ENCODE assay signal across 1 cellular context in the genomic region with DNA sequence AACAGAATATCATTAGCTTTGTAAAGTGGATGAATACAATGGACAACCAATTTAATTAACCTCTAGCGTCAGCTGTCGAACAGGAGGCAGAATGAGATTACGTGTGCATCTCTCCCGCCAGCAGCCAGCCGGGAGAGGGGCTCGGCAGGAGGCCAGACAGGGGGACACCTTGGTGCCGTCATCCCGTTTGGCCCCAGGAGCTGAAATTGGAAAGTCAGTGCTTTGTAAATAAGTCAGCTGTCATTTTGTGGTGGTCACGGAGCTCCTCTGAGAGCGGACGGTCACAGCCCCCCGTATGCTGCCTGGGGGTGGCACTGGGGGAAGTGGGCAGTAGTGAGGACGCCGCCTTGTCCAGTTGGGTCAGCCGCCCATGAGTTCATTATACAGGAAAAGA.
TF ChIP-seq lines count a peak whose summit lies in the region.

No MANE protein-coding gene starts in this region.

TF ChIP-seq in HepG2, 621 proteins besides CTCF, POLR2A, EP300 and RAD21 (continued from another document):
- TF ChIP-seq ZNF503 (CRISPR knock-in tag; IDR thresholded peaks at IDR 0.05) (no peak), ZSCAN12 (CRISPR knock-in tag; IDR thresholded peaks at IDR 0.05) (no peak), SIN3B (IDR thresholded peaks at IDR 0.05; ENCODE audit: low read length) (no peak), HMG20A (CRISPR knock-in tag; IDR thresholded peaks at IDR 0.05; ENCODE audit: borderline replicate concordance) (no peak), BRCA1 (CRISPR knock-in tag; IDR thresholded peaks at IDR 0.05) (no peak), TFAP4 (IDR thresholded peaks at IDR 0.05; ENCODE audit: borderline replicate concordance, low read depth) (no peak), ZBTB21 (CRISPR knock-in tag; IDR thresholded peaks at IDR 0.05) (no peak)
- TF ChIP-seq, protein P1, sequence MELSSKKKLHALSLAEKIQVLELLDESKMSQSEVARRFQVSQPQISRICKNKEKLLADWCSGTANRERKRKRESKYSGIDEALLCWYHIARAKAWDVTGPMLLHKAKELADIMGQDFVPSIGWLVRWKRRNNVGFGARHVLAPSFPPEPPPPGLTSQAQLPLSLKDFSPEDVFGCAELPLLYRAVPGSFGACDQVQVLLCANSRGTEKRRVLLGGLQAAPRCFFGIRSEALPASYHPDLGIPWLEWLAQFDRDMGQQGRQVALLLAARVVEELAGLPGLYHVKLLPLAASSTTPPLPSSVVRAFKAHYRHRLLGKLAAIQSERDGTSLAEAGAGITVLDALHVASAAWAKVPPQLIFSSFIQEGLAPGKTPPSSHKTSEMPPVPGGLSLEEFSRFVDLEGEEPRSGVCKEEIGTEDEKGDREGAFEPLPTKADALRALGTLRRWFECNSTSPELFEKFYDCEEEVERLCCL (CRISPR knock-in tag; IDR thresholded peaks at IDR 0.05; ENCODE audit: borderline replicate concordance): no peak
